ENCODE assay signal across 8 cellular contexts in genomic region chr14:54782803-54783659, GRCh38.
DNase-seq lines count a peak whose midpoint lies in the region; ATAC-seq and TF ChIP-seq lines count a peak whose summit lies in the region.

No MANE protein-coding gene starts in this region.

- H3K27ac Mint-ChIP-seq in WTC11 = no peak overlapping the region
- H3K27ac Mint-ChIP-seq in activated T-helper 17 cell treated with anti-CD3 and anti-CD28 coated beads, Interleukin-2, amount 50 U/mL, for 72 hours = no peak overlapping the region

- CTCF ChIA-PET in WTC11 (lab: Charles Lee) = interaction anchor here (0.6 to 5.4 kb wide), 18 partner anchors 8 to 347 kb away, joined by 3 to 51 read pairs (median 4); partner anchors contain the start of genes GCH1 and SAMD4A

- H3K9me3 Mint-ChIP-seq in WTC11 = no peaks in the 10 kb centered on the region
- H3K9me3 Mint-ChIP-seq in activated T-helper 17 cell treated with anti-CD3 and anti-CD28 coated beads, Interleukin-2, amount 50 U/mL, for 72 hours = no peaks in the 10 kb centered on the region

- H3K27me3 Mint-ChIP-seq in WTC11 (ENCODE audit: low read depth) = no peaks in the 10 kb centered on the region
- H3K27me3 Mint-ChIP-seq in activated T-helper 17 cell treated with anti-CD3 and anti-CD28 coated beads, Interleukin-2, amount 50 U/mL, for 72 hours = peaks cover 7% of the 10 kb centered on the region

- ATAC-seq in GM19455 (IDR thresholded peaks at IDR 0.05; ENCODE audit: unreplicated experiment) (peak; percentile 76), HG03457 (IDR thresholded peaks at IDR 0.05; ENCODE audit: unreplicated experiment) (peak; percentile 68), WTC11 (peak; percentile 82)
- no peak for ATAC-seq in activated T-helper 17 cell treated with anti-CD3 and anti-CD28 coated beads, Interleukin-2, amount 50 U/mL, for 72 hours (replicated peaks)

- no peaks in the 10 kb centered on the region for H3K27me3 ChIP-seq in MG63

- DNase-seq in GM12865 (ENCODE audit: low read depth) = peak; percentile 84
- peak; percentile 51 for DNase-seq in WTC11 (ENCODE audit: low spot score)
- DNase-seq in medulla oblongata (ENCODE audit: extremely low spot score) = peak; percentile 72
- DNase-seq in MG63 = no peak
- no peak for DNase-seq in NCI-H1048 (lab: John Stamatoyannopoulos, UW)

- H3K9me3 ChIP-seq in MG63 = no peaks in the 10 kb centered on the region

- H3K4me3 ChIP-seq in GM12865 (ENCODE audit: low read depth, low read length) (no peak overlapping the region), MG63 (no peak overlapping the region)

- no peaks in the 10 kb centered on the region for H3K36me3 Mint-ChIP-seq in WTC11
- H3K36me3 Mint-ChIP-seq in activated T-helper 17 cell treated with anti-CD3 and anti-CD28 coated beads, Interleukin-2, amount 50 U/mL, for 72 hours (ENCODE audit: low read depth) = no peaks in the 10 kb centered on the region

- H3K4me3 Mint-ChIP-seq in WTC11 = no peak overlapping the region
- H3K4me3 Mint-ChIP-seq in activated T-helper 17 cell treated with anti-CD3 and anti-CD28 coated beads, Interleukin-2, amount 50 U/mL, for 72 hours = no peak overlapping the region

- POLR2A ChIA-PET in WTC11 (lab: Charles Lee) = interaction anchor here (0.8 kb wide), 1 partner anchor 22 kb away, joined by 3 read pairs; no protein-coding TSS in a partner anchor

- H3K36me3 ChIP-seq in MG63 = no peaks in the 10 kb centered on the region; the same call in 1 of the 2 replicates

- peaks cover 8% of the 10 kb centered on the region for H3K4me1 Mint-ChIP-seq in WTC11
- H3K4me1 Mint-ChIP-seq in activated T-helper 17 cell treated with anti-CD3 and anti-CD28 coated beads, Interleukin-2, amount 50 U/mL, for 72 hours = no peaks in the 10 kb centered on the region

- peak; percentile 59 for TF ChIP-seq CTCF in GM12865 (IDR thresholded peaks at IDR 0.05; ENCODE audit: insufficient read depth, low read depth, low read length, missing control alignments)
- TF ChIP-seq CTCF in WTC11 (IDR thresholded peaks at IDR 0.05) = no peak

TF ChIP-seq in WTC11, 78 proteins besides CTCF, POLR2A, EP300 and RAD21:
- TF ChIP-seq, protein P1, sequence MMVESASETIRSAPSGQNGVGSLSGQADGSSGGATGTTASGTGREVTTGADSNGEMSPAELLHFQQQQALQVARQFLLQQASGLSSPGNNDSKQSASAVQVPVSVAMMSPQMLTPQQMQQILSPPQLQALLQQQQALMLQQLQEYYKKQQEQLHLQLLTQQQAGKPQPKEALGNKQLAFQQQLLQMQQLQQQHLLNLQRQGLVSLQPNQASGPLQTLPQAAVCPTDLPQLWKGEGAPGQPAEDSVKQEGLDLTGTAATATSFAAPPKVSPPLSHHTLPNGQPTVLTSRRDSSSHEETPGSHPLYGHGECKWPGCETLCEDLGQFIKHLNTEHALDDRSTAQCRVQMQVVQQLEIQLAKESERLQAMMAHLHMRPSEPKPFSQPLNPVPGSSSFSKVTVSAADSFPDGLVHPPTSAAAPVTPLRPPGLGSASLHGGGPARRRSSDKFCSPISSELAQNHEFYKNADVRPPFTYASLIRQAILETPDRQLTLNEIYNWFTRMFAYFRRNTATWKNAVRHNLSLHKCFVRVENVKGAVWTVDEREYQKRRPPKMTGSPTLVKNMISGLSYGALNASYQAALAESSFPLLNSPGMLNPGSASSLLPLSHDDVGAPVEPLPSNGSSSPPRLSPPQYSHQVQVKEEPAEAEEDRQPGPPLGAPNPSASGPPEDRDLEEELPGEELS (CRISPR knock-in tag; IDR thresholded peaks at IDR 0.05) = no peak
- TF ChIP-seq RELA (CRISPR knock-in tag; IDR thresholded peaks at IDR 0.05; ENCODE audit: borderline replicate concordance) (no peak), ZNF138 (CRISPR knock-in tag; conservative IDR thresholded peaks at IDR 0.05) (no peak), GABPB1 (CRISPR knock-in tag; IDR thresholded peaks at IDR 0.05) (no peak), SOX15 (CRISPR knock-in tag; IDR thresholded peaks at IDR 0.05) (no peak), MLX (CRISPR knock-in tag; IDR thresholded peaks at IDR 0.05) (no peak), TCF7 (CRISPR knock-in tag; IDR thresholded peaks at IDR 0.05; ENCODE audit: low read depth) (no peak), ZNF281 (CRISPR knock-in tag; IDR thresholded peaks at IDR 0.05) (no peak), ZNF232 (CRISPR knock-in tag; IDR thresholded peaks at IDR 0.05) (no peak), CDX4 (CRISPR knock-in tag; IDR thresholded peaks at IDR 0.05; ENCODE audit: borderline replicate concordance) (no peak), ELF4 (CRISPR knock-in tag; IDR thresholded peaks at IDR 0.05; ENCODE audit: low read depth) (no peak), USF1 (CRISPR knock-in tag; IDR thresholded peaks at IDR 0.05) (no peak)
- TF ChIP-seq, protein P2, sequence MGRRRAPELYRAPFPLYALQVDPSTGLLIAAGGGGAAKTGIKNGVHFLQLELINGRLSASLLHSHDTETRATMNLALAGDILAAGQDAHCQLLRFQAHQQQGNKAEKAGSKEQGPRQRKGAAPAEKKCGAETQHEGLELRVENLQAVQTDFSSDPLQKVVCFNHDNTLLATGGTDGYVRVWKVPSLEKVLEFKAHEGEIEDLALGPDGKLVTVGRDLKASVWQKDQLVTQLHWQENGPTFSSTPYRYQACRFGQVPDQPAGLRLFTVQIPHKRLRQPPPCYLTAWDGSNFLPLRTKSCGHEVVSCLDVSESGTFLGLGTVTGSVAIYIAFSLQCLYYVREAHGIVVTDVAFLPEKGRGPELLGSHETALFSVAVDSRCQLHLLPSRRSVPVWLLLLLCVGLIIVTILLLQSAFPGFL (CRISPR knock-in tag; IDR thresholded peaks at IDR 0.05; ENCODE audit: borderline replicate concordance) = no peak
- TF ChIP-seq, protein P3, sequence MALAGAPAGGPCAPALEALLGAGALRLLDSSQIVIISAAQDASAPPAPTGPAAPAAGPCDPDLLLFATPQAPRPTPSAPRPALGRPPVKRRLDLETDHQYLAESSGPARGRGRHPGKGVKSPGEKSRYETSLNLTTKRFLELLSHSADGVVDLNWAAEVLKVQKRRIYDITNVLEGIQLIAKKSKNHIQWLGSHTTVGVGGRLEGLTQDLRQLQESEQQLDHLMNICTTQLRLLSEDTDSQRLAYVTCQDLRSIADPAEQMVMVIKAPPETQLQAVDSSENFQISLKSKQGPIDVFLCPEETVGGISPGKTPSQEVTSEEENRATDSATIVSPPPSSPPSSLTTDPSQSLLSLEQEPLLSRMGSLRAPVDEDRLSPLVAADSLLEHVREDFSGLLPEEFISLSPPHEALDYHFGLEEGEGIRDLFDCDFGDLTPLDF (CRISPR knock-in tag; IDR thresholded peaks at IDR 0.05) = no peak

Comparison
In these comparisons a context has a peak if more than half of its experiments do, and no peak if none do; other contexts are left out.
1. DNase-seq: peak in GM12865 (single experiment), WTC11 (single experiment) and medulla oblongata (single experiment); none in MG63 (single experiment) and NCI-H1048 (single experiment).